In genomic region chr18:10923671-10924070, GRCh38 we compare ENCODE assay signal across 10 cellular contexts.
"Had no signal": no experiment of that assay in that cellular context is flagged by ENCODE, and none has a peak within 500 bp of the region (broad histone marks: within the 10 kb centered on the region; RNA-seq: fewer than 3 reads in every experiment).

No MANE protein-coding gene starts in this region.

- H3K4me1 ChIP-seq: right atrium auricular region, thyroid gland had no signal

- DNase-seq: activated naive CD4-positive, alpha-beta T cell treated with anti-CD3 and anti-CD28 coated beads, Interleukin-2, amount 50 U/mL, for 16 hours; amygdala; brain microvascular endothelial cell; left ventricle myocardium superior; small intestine; thyroid gland; uterus had no signal

- H3K27ac ChIP-seq: brain microvascular endothelial cell, esophagus muscularis mucosa, gastroesophageal sphincter, right atrium auricular region, thyroid gland, uterus had no signal

- ATAC-seq: gastroesophageal sphincter, left ventricle myocardium superior had no signal

- H3K36me3 ChIP-seq: brain microvascular endothelial cell, esophagus muscularis mucosa, gastroesophageal sphincter, right atrium auricular region, thyroid gland, uterus had no signal

- H3K9me3 ChIP-seq: esophagus muscularis mucosa, gastroesophageal sphincter, right atrium auricular region, thyroid gland, uterus had no signal

- H3K4me3 ChIP-seq: esophagus muscularis mucosa, gastroesophageal sphincter, right atrium auricular region, thyroid gland, uterus had no signal

- H3K27me3 ChIP-seq: brain microvascular endothelial cell, right atrium auricular region, thyroid gland, uterus had no signal

- FAIRE-seq: small intestine had no signal
